ENCODE assay signal across 21 cellular contexts in the genomic region with DNA sequence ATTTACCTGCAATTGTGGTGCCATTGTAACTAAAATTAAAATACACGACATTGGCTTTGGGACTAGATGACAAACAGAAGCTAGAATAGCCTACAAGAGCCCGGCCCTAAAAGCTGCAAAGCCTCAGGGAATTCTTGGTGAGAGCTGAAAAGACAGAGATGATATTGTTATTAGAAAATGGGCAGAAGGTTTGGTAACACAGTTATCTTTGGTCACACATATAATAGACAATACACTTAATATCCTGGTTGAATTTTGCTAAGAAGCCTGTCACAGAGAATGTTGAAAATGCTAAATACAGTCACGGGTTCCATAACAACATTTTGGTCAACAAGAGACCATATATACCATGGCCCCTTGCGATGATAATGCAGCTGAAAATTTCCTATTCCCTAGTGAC.
"Had no signal": no experiment of that assay in that cellular context is flagged by ENCODE, and none has a peak within 500 bp of the region (broad histone marks: within the 10 kb centered on the region; RNA-seq: fewer than 3 reads in every experiment).

No MANE protein-coding gene starts in this region.

- H3K4me3 ChIP-seq: colonic mucosa, esophagus muscularis mucosa, gastrocnemius medialis, heart right ventricle, left lung, lower lobe of right lung, mucosa of descending colon had no signal

- ATAC-seq: effector memory CD8-positive, alpha-beta T cell; foreskin keratinocyte; gastrocnemius medialis; heart right ventricle; left cardiac atrium; left lung; left ventricle myocardium superior; lower lobe of right lung; mucosa of descending colon; naive thymus-derived CD8-positive, alpha-beta T cell had no signal

- H3K27ac ChIP-seq: colonic mucosa, epithelial cell of prostate, esophagus muscularis mucosa, foreskin keratinocyte, gastrocnemius medialis, heart right ventricle, left lung, lower lobe of right lung had no signal

- DNase-seq: colonic mucosa; cortex of kidney; effector CD8-positive, alpha-beta T cell; effector memory CD8-positive, alpha-beta T cell; endodermal cell; foreskin keratinocyte; gastrocnemius medialis; glutamatergic neuron; head of caudate nucleus; heart right ventricle; hippocampal formation; left cardiac atrium; left lung; left ventricle myocardium superior; lower lobe of right lung; mesenchymal stem cell; mucosa of descending colon; naive B cell; naive thymus-derived CD8-positive, alpha-beta T cell had no signal

- H3K27me3 ChIP-seq: colonic mucosa, esophagus muscularis mucosa, foreskin keratinocyte, gastrocnemius medialis, heart right ventricle, left lung had no signal

- H3K4me1 ChIP-seq: colonic mucosa, esophagus muscularis mucosa, foreskin keratinocyte, gastrocnemius medialis, heart right ventricle, left lung, lower lobe of right lung had no signal

- H3K9me3 ChIP-seq: colonic mucosa, esophagus muscularis mucosa, gastrocnemius medialis, heart right ventricle, left lung, lower lobe of right lung, mucosa of descending colon had no signal

- H3K36me3 ChIP-seq: colonic mucosa, esophagus muscularis mucosa, gastrocnemius medialis, heart right ventricle, left lung, lower lobe of right lung had no signal
